Comparison of ENCODE assay signal across 23 cellular contexts in genomic region chr2:233328922-233329321, GRCh38. TPM values are rescaled to one million over a fixed set of nuclear protein-coding genes. Genes with fewer than 3 reads are reported as not detected.
"Had no signal": no experiment of that assay in that cellular context is flagged by ENCODE, and none has a peak within 500 bp of the region (broad histone marks: within the 10 kb centered on the region; RNA-seq: fewer than 3 reads in every experiment).

No MANE protein-coding gene starts in this region.

- H3K4me3 ChIP-seq: esophagus squamous epithelium, heart right ventricle, suprapubic skin, transverse colon, uterus had no signal

- H3K27ac Mint-ChIP-seq: activated naive CD4-positive, alpha-beta T cell treated with anti-CD3 and anti-CD28 coated beads, Interleukin-2, amount 10 ng/mL, durations not matched to agents 7 days and 5 days; progenitor cell of endocrine pancreas; T-helper 2 cell treated with Interferon-gamma antibody and Interleukin-4, amounts not matched to agents 5 μg/mL and 100 μg/mL, for 36 hours had no signal

- H3K4me3 Mint-ChIP-seq: activated naive CD4-positive, alpha-beta T cell treated with anti-CD3 and anti-CD28 coated beads, Interleukin-2, amount 10 ng/mL, durations not matched to agents 7 days and 5 days; activated T-cell treated with anti-CD3 and anti-CD28 coated beads, Interleukin-2, amount 50 U/mL, for 4 hours; stimulated activated naive CD8-positive, alpha-beta T cell treated with anti-CD3 and anti-CD28 coated beads, Interleukin-15, amount 100 ng/mL, for 72 hours; T-helper 2 cell treated with Interferon-gamma antibody and Interleukin-4, amounts not matched to agents 5 μg/mL and 100 μg/mL, for 36 hours had no signal

- H3K27ac ChIP-seq: brain microvascular endothelial cell, esophagus squamous epithelium, suprapubic skin, transverse colon, uterus had no signal

- H3K27me3 Mint-ChIP-seq: stimulated activated naive CD8-positive, alpha-beta T cell treated with anti-CD3 and anti-CD28 coated beads, Interleukin-15, amount 100 ng/mL, for 72 hours had no signal

- H3K4me1 ChIP-seq: suprapubic skin, uterus had no signal

- DNase-seq: activated CD4-positive, alpha-beta T cell treated with anti-CD3 and anti-CD28 coated beads for 4 hours; activated CD8-positive, alpha-beta memory T cell treated with anti-CD3 and anti-CD28 coated beads, Interleukin-2, amount 50 U/mL, for 4 hours; activated naive CD4-positive, alpha-beta T cell treated with anti-CD3 and anti-CD28 coated beads, Interleukin-2, amount 10 ng/mL, durations not matched to agents 7 days and 5 days; activated T-cell treated with anti-CD3 and anti-CD28 coated beads, Interleukin-2, amount 50 U/mL, for 4 hours; aorta; effector CD8-positive, alpha-beta T cell; esophagus squamous epithelium; heart right ventricle; kidney glomerular epithelial cell; left ventricle myocardium superior; stimulated activated naive CD8-positive, alpha-beta T cell treated with anti-CD3 and anti-CD28 coated beads, Interleukin-15, amount 100 ng/mL, for 72 hours; transverse colon; uterus had no signal

- H3K9me3 ChIP-seq: esophagus squamous epithelium, heart right ventricle, suprapubic skin, transverse colon, uterus had no signal

- H3K9me3 Mint-ChIP-seq: activated T-cell treated with anti-CD3 and anti-CD28 coated beads, Interleukin-2, amount 50 U/mL, for 4 hours had no signal

- H3K36me3 ChIP-seq: brain microvascular endothelial cell, esophagus squamous epithelium, heart right ventricle, suprapubic skin, transverse colon, uterus had no signal

- H3K27me3 ChIP-seq: brain microvascular endothelial cell, suprapubic skin, transverse colon, uterus had no signal

- ATAC-seq: activated T-cell treated with anti-CD3 and anti-CD28 coated beads, Interleukin-2, amount 50 U/mL, for 4 hours; left ventricle myocardium superior; stimulated activated naive CD8-positive, alpha-beta T cell treated with anti-CD3 and anti-CD28 coated beads, Interleukin-15, amount 100 ng/mL, for 72 hours had no signal

- FAIRE-seq: endothelial cell of umbilical vein, TTC549 had no signal

RNA-seq across cellular contexts. Expression of gene SAG, which starts 21.3 kb away (rescaled TPM):
- total RNA-seq: activated T-cell treated with anti-CD3 and anti-CD28 coated beads, Interleukin-2, amount 50 U/mL, for 4 hours; aorta; endothelial cell of umbilical vein; esophagus squamous epithelium; heart right ventricle; left ventricle myocardium superior; mucosa of gallbladder; osteoblast; progenitor cell of endocrine pancreas; skeletal muscle tissue; suprapubic skin; transverse colon had no signal
- polyA plus RNA-seq: aorta, endothelial cell of umbilical vein, heart right ventricle, neural cell had no signal
